Comparison of ENCODE assay signal across 8 cellular contexts in genomic region chr10:58385784-58386112, GRCh38. TPM values are rescaled to one million over a fixed set of nuclear protein-coding genes. Genes with fewer than 3 reads are reported as not detected.
DNase-seq lines count a peak whose midpoint lies in the region; ATAC-seq and TF ChIP-seq lines count a peak whose summit lies in the region.

No MANE protein-coding gene starts in this region.

- H3K9me3 ChIP-seq in heart right ventricle (no peaks in the 10 kb centered on the region), psoas muscle (no peaks in the 10 kb centered on the region)

- H3K4me1 ChIP-seq in heart right ventricle (peaks cover 0 to 34% (median 22%) of the 10 kb centered on the region in 9 donors), psoas muscle (peaks cover 15% of the 10 kb centered on the region)

- DNase-seq in DMS 273 (lab: John Stamatoyannopoulos, UW; ENCODE audit: unreplicated experiment) (peak; percentile 61), DMS 273 treated with DMSO at 0.1 percent for 48 hours (lab: John Stamatoyannopoulos, UW) (no peak), Kasumi-1 (lab: John Stamatoyannopoulos, UW) (peak; percentile 48 to 49), heart right ventricle (peak in 1 of 2 donors; percentile 13), psoas muscle (peak; percentile 17 to 43)
- DNase-seq in activated naive CD4-positive, alpha-beta T cell treated with anti-CD3 and anti-CD28 coated beads, Interleukin-2, amount 50 U/mL, for 72 hours (ENCODE audit: low spot score in 2 of 2) = peak; percentile 20 to 59

- H3K27me3 ChIP-seq in heart right ventricle (no peaks in the 10 kb centered on the region), psoas muscle (ENCODE audit: insufficient read depth in 3 of 3, low read length in 2 of 3) (no peaks in the 10 kb centered on the region)

- H3K9me3 Mint-ChIP-seq in activated naive CD4-positive, alpha-beta T cell treated with anti-CD3 and anti-CD28 coated beads, Interleukin-2, amount 50 U/mL, for 72 hours = no peaks in the 10 kb centered on the region

- intact Hi-C loops in heart right ventricle (cut with DNase I) (loop anchor here in 9 of 10 donors (2.0 to 10.0 kb wide), 6 partner anchors 48 to 211 kb away; partner anchors contain the start of gene UBE2D1 (in 8 of the 9)), psoas muscle (cut with DNase I) (loop anchor here (1.0 to 10.0 kb wide), 5 partner anchors 50 to 203 kb away; partner anchors contain the start of gene UBE2D1 (in 2 of the 2))

- H3K27ac Mint-ChIP-seq in activated naive CD4-positive, alpha-beta T cell treated with anti-CD3 and anti-CD28 coated beads, Interleukin-2, amount 50 U/mL, for 72 hours = peak overlapping the region; percentile 94 to 98

- H3K27ac ChIP-seq in heart right ventricle (peak overlapping the region; percentile 10 to 98 (median 93)), psoas muscle (peak overlapping the region; percentile 93)

- H3K4me3 ChIP-seq in heart right ventricle = peak overlapping the region; percentile 56 to 98 (median 85)
- peak overlapping the region; percentile 92 for H3K4me3 ChIP-seq in psoas muscle

- ATAC-seq in GM21529 (IDR thresholded peaks at IDR 0.05; ENCODE audit: unreplicated experiment) (peak; percentile 8), heart right ventricle (peak in 5 of 8 donors; percentile 6 to 22 (median 14)), psoas muscle (peak in 3 of 4 donors; percentile 4 to 30 (median 29)), GM18520 (IDR thresholded peaks at IDR 0.05; ENCODE audit: unreplicated experiment) (no peak)
- peak; percentile 1 to 28 for ATAC-seq in activated naive CD4-positive, alpha-beta T cell treated with anti-CD3 and anti-CD28 coated beads, Interleukin-2, amount 50 U/mL, for 72 hours

- 1% methylated on average over 15 of the region's 15 CpGs for WGBS in heart right ventricle, 2 donors
- WGBS in psoas muscle, 3 donors = 1% methylated on average over 14 to 15 of the region's 15 CpGs

- peaks cover 0 to 43% (median 27%) of the 10 kb centered on the region in 9 donors for H3K36me3 ChIP-seq in heart right ventricle
- peaks cover 0 to 45% of the 10 kb centered on the region in 2 donors for H3K36me3 ChIP-seq in psoas muscle (ENCODE audit: insufficient read depth in 1 of 2, low read depth in 1 of 2)

- no peak for TF ChIP-seq CTCF in heart right ventricle (IDR thresholded peaks at IDR 0.05)
- TF ChIP-seq CTCF in psoas muscle (IDR thresholded peaks at IDR 0.05) = no peak

- H3K36me3 Mint-ChIP-seq in activated naive CD4-positive, alpha-beta T cell treated with anti-CD3 and anti-CD28 coated beads, Interleukin-2, amount 50 U/mL, for 72 hours = peaks cover 12 to 24% of the 10 kb centered on the region in 2 donors

RNA-seq across cellular contexts. Expression of gene TFAM, which starts 0.5 kb away (rescaled TPM):
- total RNA-seq in activated naive CD4-positive, alpha-beta T cell treated with anti-CD3 and anti-CD28 coated beads, Interleukin-2, amount 50 U/mL, for 72 hours = 10 to 100 TPM; 74.8 to 84.7 TPM
- total RNA-seq in heart right ventricle (10 to 100 TPM; 23.7 to 36.5 (median 31.5) TPM), psoas muscle (10 to 100 TPM; 22.7 to 36.0 (median 30.2) TPM)
- polyA plus RNA-seq in heart right ventricle (1 to 10 TPM; 3.8 to 9.0 TPM), psoas muscle (10 to 100 TPM; 10.0 to 24.4 (median 18.7) TPM)

RNA-seq across cellular contexts. Expression of gene UBE2D1, which starts 50.9 kb away (rescaled TPM):
- total RNA-seq in activated naive CD4-positive, alpha-beta T cell treated with anti-CD3 and anti-CD28 coated beads, Interleukin-2, amount 50 U/mL, for 72 hours = 1 to 10 TPM; 7.6 to 9.7 TPM
- total RNA-seq in heart right ventricle (10 to 100 TPM; 42.6 to 71.0 (median 62.0) TPM), psoas muscle (100 to 1,000 TPM in 1 of 4 donors, 10 to 100 TPM in 3; 36.6 to 115 (median 46.6) TPM)
- polyA plus RNA-seq in heart right ventricle (10 to 100 TPM; 12.2 to 37.3 TPM), psoas muscle (100 to 1,000 TPM in 2 of 3 donors, 10 to 100 TPM in 1; 23.8 to 120 (median 104) TPM)
